Comparison of ENCODE assay signal across 8 cellular contexts in the genomic region with DNA sequence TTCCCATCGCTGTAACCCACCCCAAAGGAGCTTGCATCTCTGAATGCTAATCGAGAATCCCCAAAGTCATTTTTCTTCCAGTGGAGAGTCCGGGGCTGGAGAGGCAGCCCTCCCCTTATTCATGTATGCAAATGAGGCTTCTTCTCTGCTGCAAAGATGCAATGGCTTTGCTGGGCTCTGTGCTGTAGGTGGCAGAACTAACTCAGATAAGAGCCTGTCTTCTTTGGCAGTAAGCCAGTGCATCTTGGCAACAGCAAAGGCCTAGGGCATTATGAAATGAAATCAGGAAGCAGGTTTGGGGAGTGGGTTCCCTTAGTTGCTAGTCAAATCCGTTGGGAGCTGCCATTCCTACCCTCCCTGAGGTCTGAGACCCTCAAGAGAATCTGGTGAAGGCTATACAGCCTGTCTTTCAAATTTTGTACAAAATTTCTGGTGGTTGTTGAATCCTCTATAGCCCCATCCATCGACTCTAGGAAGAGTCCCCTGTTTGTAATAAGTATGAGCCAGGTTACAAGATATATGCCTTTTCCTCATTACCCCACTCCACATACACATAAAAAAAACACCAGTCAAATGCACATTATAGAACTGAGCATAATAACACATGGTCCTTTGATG.
A peak's percentile ranks its signal among the peaks of the same experiment; 100 is the strongest.
DNase-seq lines count a peak whose midpoint lies in the region; ATAC-seq and TF ChIP-seq lines count a peak whose summit lies in the region.
"Had no signal": no experiment of that assay in that cellular context is flagged by ENCODE, and none has a peak within 500 bp of the region (broad histone marks: within the 10 kb centered on the region; RNA-seq: fewer than 3 reads in every experiment).

No MANE protein-coding gene starts in this region.

- no peaks in the 10 kb centered on the region for H3K4me1 ChIP-seq in smooth muscle cell (ENCODE audit: low read depth)

- no peak overlapping the region for H3K9ac ChIP-seq in smooth muscle cell (ENCODE audit: low read depth)

- H3K27me3 ChIP-seq in smooth muscle cell (ENCODE audit: low read depth): no peaks in the 10 kb centered on the region

- H3K4me3 ChIP-seq in smooth muscle cell: no peak overlapping the region
- H3K4me3 ChIP-seq: mucosa of descending colon had no signal

- no peaks in the 10 kb centered on the region for H3F3A ChIP-seq in smooth muscle cell (ENCODE audit: low read depth)

- no peak overlapping the region for H3K4me2 ChIP-seq in smooth muscle cell

- no peak overlapping the region for H3K27ac ChIP-seq in smooth muscle cell (ENCODE audit: low read depth)

- WGBS in smooth muscle cell (ENCODE audit: low lambda C conversion rate): 80% methylated on average over 5 of the region's 5 CpGs

- no peaks in the 10 kb centered on the region for H3K36me3 ChIP-seq in smooth muscle cell (ENCODE audit: low read depth)

- no peaks in the 10 kb centered on the region for H4K20me1 ChIP-seq in smooth muscle cell (ENCODE audit: low read depth)

- DNase-seq in HT-29 (ENCODE audit: low spot score) (peak; percentile 5), UCSD-AML1 (lab: John Stamatoyannopoulos, UW; ENCODE audit: unreplicated experiment) (peak; percentile 15), left ventricle myocardium superior (no peak), smooth muscle cell (lab: John Stamatoyannopoulos, UW; ENCODE audit: unreplicated experiment) (no peak)
- no peak for DNase-seq in activated naive CD4-positive, alpha-beta T cell treated with Interleukin-2 at 50 U/mL for 16 hours

- H2AFZ ChIP-seq in smooth muscle cell (ENCODE audit: low read depth): no peak overlapping the region

- no peaks in the 10 kb centered on the region for H3K9me3 ChIP-seq in smooth muscle cell (replicated peaks; ENCODE audit: low read depth)
- H3K9me3 ChIP-seq: mucosa of descending colon had no signal

- ATAC-seq in left ventricle myocardium superior: peak; percentile 45
- ATAC-seq in GM21447 (IDR thresholded peaks at IDR 0.05; ENCODE audit: unreplicated experiment): no peak
- no peak for ATAC-seq in HG03521 (IDR thresholded peaks at IDR 0.05; ENCODE audit: unreplicated experiment)
- ATAC-seq: mucosa of descending colon had no signal

- peak; percentile 23 for TF ChIP-seq CTCF in smooth muscle cell (IDR thresholded peaks at IDR 0.05; ENCODE audit: borderline replicate concordance, insufficient read depth, poor library complexity, severe bottlenecking)

- intact Hi-C loops in left ventricle myocardium superior (cut with micrococcal nuclease): no loop called here

- H3K79me2 ChIP-seq in smooth muscle cell (ENCODE audit: low read depth): no peaks in the 10 kb centered on the region

Comparison
In these comparisons a context has a peak if more than half of its experiments do, and no peak if none do; other contexts are left out.
1. DNase-seq: peak in HT-29 (single experiment) and UCSD-AML1 (single experiment); none in left ventricle myocardium superior (single experiment), smooth muscle cell (single experiment) and activated naive CD4-positive, alpha-beta T cell treated with Interleukin-2 at 50 U/mL for 16 hours (single experiment).